28 cellular contexts compared by ENCODE assay signal in the genomic region with DNA sequence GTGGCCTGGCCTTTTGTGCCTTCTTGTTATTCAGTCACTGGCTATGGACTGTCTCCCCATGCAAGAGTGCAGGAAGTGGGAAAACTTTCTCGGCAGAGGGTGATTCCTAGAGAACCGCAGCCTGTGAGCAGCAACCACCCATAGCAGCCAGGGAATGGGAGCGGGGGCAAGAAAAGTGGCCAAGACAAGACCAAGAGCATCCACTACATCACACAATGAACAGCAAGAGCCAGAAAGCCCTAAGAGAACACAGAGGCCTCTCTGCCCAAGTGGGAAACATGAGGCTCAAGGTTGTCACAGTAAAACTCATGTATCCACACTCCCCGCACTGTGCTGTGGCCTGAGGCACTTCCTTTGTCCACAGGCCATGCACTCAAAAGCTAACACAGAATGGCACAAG.
"Had no signal": no experiment of that assay in that cellular context is flagged by ENCODE, and none has a peak within 500 bp of the region (broad histone marks: within the 10 kb centered on the region; RNA-seq: fewer than 3 reads in every experiment).

No MANE protein-coding gene starts in this region.

- H3K4me1 ChIP-seq: colonic mucosa, foreskin keratinocyte, gastroesophageal sphincter, heart left ventricle, left lung, prostate gland, sigmoid colon, testis, tibial artery had no signal

- H3K27ac Mint-ChIP-seq: dendritic cell treated with granulocyte-macrophage colony-stimulating factor and Interleukin-4, amounts not matched to agents 40 ng/mL and 50 ng/mL, for 4 days; endodermal cell; naive thymus-derived CD4-positive, alpha-beta T cell; nephron; neural progenitor cell; stimulated activated effector memory CD8-positive, alpha-beta T cell treated with anti-CD3 and anti-CD28 coated beads, Interleukin-12 subunit alpha, Interleukin-12 subunit beta, amount 100 ng/mL, for 72 hours had no signal

- H2AFZ ChIP-seq: neural progenitor cell had no signal

- H3K27me3 ChIP-seq: colonic mucosa, left lung, neural progenitor cell, sigmoid colon, testis, tibial artery, upper lobe of left lung had no signal

- H3K27ac ChIP-seq: colonic mucosa, epithelial cell of prostate, foreskin keratinocyte, gastroesophageal sphincter, heart left ventricle, left lung, neural progenitor cell, prostate gland, sigmoid colon, testis, tibial artery, upper lobe of left lung had no signal

- H3K9me3 Mint-ChIP-seq: dendritic cell treated with granulocyte-macrophage colony-stimulating factor and Interleukin-4, amounts not matched to agents 40 ng/mL and 50 ng/mL, for 4 days; endodermal cell; nephron; neural progenitor cell; stimulated activated effector memory CD8-positive, alpha-beta T cell treated with anti-CD3 and anti-CD28 coated beads, Interleukin-12 subunit alpha, Interleukin-12 subunit beta, amount 100 ng/mL, for 72 hours had no signal

- H3K36me3 ChIP-seq: colonic mucosa, gastroesophageal sphincter, heart left ventricle, left lung, neural progenitor cell, prostate gland, sigmoid colon, tibial artery, upper lobe of left lung had no signal

- H3K4me2 ChIP-seq: neural progenitor cell had no signal

- H3K4me1 Mint-ChIP-seq: endodermal cell; stimulated activated effector memory CD8-positive, alpha-beta T cell treated with anti-CD3 and anti-CD28 coated beads, Interleukin-12 subunit alpha, Interleukin-12 subunit beta, amount 100 ng/mL, for 72 hours had no signal

- H3K9ac ChIP-seq: neural progenitor cell had no signal

- ATAC-seq: esophagus mucosa; foreskin keratinocyte; gastroesophageal sphincter; heart left ventricle; left cardiac atrium; left lung; naive thymus-derived CD4-positive, alpha-beta T cell; right cardiac atrium; stimulated activated naive CD8-positive, alpha-beta T cell treated with anti-CD3 and anti-CD28 coated beads, Interleukin-15, Interleukin-2, amounts not matched to agents 100 U/mL and 50 U/mL, for 24 hours had no signal

- H3K36me3 Mint-ChIP-seq: naive thymus-derived CD4-positive, alpha-beta T cell; neural progenitor cell; stimulated activated effector memory CD8-positive, alpha-beta T cell treated with anti-CD3 and anti-CD28 coated beads, Interleukin-12 subunit alpha, Interleukin-12 subunit beta, amount 100 ng/mL, for 72 hours had no signal

- DNase-seq: colonic mucosa; effector CD8-positive, alpha-beta T cell; endodermal cell; foreskin keratinocyte; hippocampal formation; left cardiac atrium; left lung; mesendoderm; midbrain; naive thymus-derived CD4-positive, alpha-beta T cell; right cardiac atrium; sigmoid colon; stimulated activated CD4-positive, alpha-beta T cell treated with anti-CD3 and anti-CD28 coated beads, Interleukin-2, amount 100 ng/mL, for 24 hours; stimulated activated CD4-positive, alpha-beta T cell treated with anti-CD3 and anti-CD28 coated beads, Interleukin-4, amount 100 ng/mL, for 24 hours; stimulated activated naive CD8-positive, alpha-beta T cell treated with anti-CD3 and anti-CD28 coated beads, Interleukin-15, Interleukin-2, amounts not matched to agents 100 U/mL and 50 U/mL, for 24 hours; substantia nigra; testis; tibial artery; upper lobe of left lung had no signal

- H3K4me3 Mint-ChIP-seq: dendritic cell treated with granulocyte-macrophage colony-stimulating factor and Interleukin-4, amounts not matched to agents 40 ng/mL and 50 ng/mL, for 4 days; endodermal cell; naive thymus-derived CD4-positive, alpha-beta T cell; nephron; stimulated activated effector memory CD8-positive, alpha-beta T cell treated with anti-CD3 and anti-CD28 coated beads, Interleukin-12 subunit alpha, Interleukin-12 subunit beta, amount 100 ng/mL, for 72 hours had no signal

- H3K9me3 ChIP-seq: colonic mucosa, gastroesophageal sphincter, heart left ventricle, left lung, prostate gland, sigmoid colon, testis, tibial artery, upper lobe of left lung had no signal

- H3K4me3 ChIP-seq: colonic mucosa, gastroesophageal sphincter, heart left ventricle, left lung, neural progenitor cell, prostate gland, sigmoid colon, testis, tibial artery, upper lobe of left lung had no signal
